ENCODE assay signal across 17 cellular contexts in genomic region chr19:16860118-16860517, GRCh38. TPM values are rescaled to one million over a fixed set of nuclear protein-coding genes. Genes with fewer than 3 reads are reported as not detected.
DNase-seq lines count a peak whose midpoint lies in the region; FAIRE-seq and TF ChIP-seq lines count a peak whose summit lies in the region.
"Had no signal": no experiment of that assay in that cellular context is flagged by ENCODE, and none has a peak within 500 bp of the region (broad histone marks: within the 10 kb centered on the region; RNA-seq: fewer than 3 reads in every experiment).

No MANE protein-coding gene starts in this region.

- H3K18ac ChIP-seq in H9 (ENCODE audit: insufficient read length, low read depth, low read length): no peak overlapping the region

- H3K56ac ChIP-seq in H9 (ENCODE audit: insufficient read length, low read depth, low read length): no peak overlapping the region

- H2AK5ac ChIP-seq in H9 (ENCODE audit: insufficient read length, low read length): no peak overlapping the region

- no peaks in the 10 kb centered on the region for H3K9me3 Mint-ChIP-seq in H9
- no peaks in the 10 kb centered on the region for H3K9me3 Mint-ChIP-seq in nephron progenitor cell
- H3K9me3 Mint-ChIP-seq: GM23338 had no signal

- H2BK15ac ChIP-seq in H9 (ENCODE audit: low read depth, low read length): no peak overlapping the region

- H3K27ac Mint-ChIP-seq in H9 (peak overlapping the region in 2 of 3 experiments; percentile 79 to 90; a peak in 4 of 7 replicates), nephron progenitor cell (peak overlapping the region; percentile 46)

- no peak overlapping the region for H3K4me2 ChIP-seq in H9 (ENCODE audit: insufficient read depth, insufficient read length, low read length)
- H3K4me2 ChIP-seq: BLaER1 treated with 17β-estradiol and CSF1 and Interleukin-3, amounts not matched to agents 10 nM and 100 nM; GM23338 had no signal

- H3K4me1 Mint-ChIP-seq in H9 (no peaks in the 10 kb centered on the region), nephron progenitor cell (peaks cover 8% of the 10 kb centered on the region)
- H3K4me1 Mint-ChIP-seq: GM23338 had no signal

- H3K79me1 ChIP-seq in H9 (ENCODE audit: insufficient read depth, low read depth, low read length, poor library complexity, severe bottlenecking): no peaks in the 10 kb centered on the region

- DNase-seq in AG10803 (ENCODE audit: low read depth): peak; percentile 38
- no peak for DNase-seq in H9
- no peak for DNase-seq in bronchial epithelial cell (ENCODE audit: low read depth)
- DNase-seq in nephron progenitor cell: no peak
- no peak for DNase-seq in hippocampal formation (lab: John Stamatoyannopoulos, UW)
- DNase-seq in NCI-H446 (lab: John Stamatoyannopoulos, UW): no peak
- no peak for DNase-seq in kidney
- no peak for DNase-seq in activated CD8-positive, alpha-beta memory T cell treated with anti-CD3 and anti-CD28 coated beads, Interleukin-2, amount 50 U/mL, for 4 hours
- DNase-seq: NCI-H146, NCI-H446 treated with DMSO at 0.1 percent for 48 hours, NCI-H774, SHP77 treated with DMSO at 0.1 percent for 48 hours had no signal

- H3K27me3 Mint-ChIP-seq in H9 (ENCODE audit: low read depth) (no peaks in the 10 kb centered on the region), nephron progenitor cell (ENCODE audit: low read depth, poor library complexity) (no peaks in the 10 kb centered on the region)

- no peak overlapping the region for H4K8ac ChIP-seq in H9 (replicated peaks; ENCODE audit: insufficient read length, low read depth, low read length)

- no peak overlapping the region for H3K4me3 Mint-ChIP-seq in H9
- H3K4me3 Mint-ChIP-seq in nephron progenitor cell: no peak overlapping the region
- H3K4me3 Mint-ChIP-seq: GM23338 had no signal

- H3K9ac ChIP-seq in H9 (ENCODE audit: extremely low read depth, insufficient read length, low read length): no peak overlapping the region
- H3K9ac ChIP-seq in kidney (ENCODE audit: low read length in 2 of 2): no peak overlapping the region
- H3K9ac ChIP-seq: BLaER1 treated with 17β-estradiol and CSF1 and Interleukin-3, amounts not matched to agents 10 nM and 100 nM had no signal

- no peaks in the 10 kb centered on the region for H3K79me2 ChIP-seq in H9 (ENCODE audit: insufficient read depth, low read length)

- H3K27ac ChIP-seq in H9 (ENCODE audit: insufficient read length, low read depth, low read length) (no peak overlapping the region), kidney (ENCODE audit: low read depth in 2 of 2, low read length in 2 of 2) (no peak overlapping the region)
- H3K27ac ChIP-seq: HL-60 had no signal

- H3K36me3 Mint-ChIP-seq in H9 (ENCODE audit: insufficient read depth in 1 of 3, low read depth in 3 of 3): peaks cover 17 to 53% (median 48%) of the 10 kb centered on the region in 3 experiments; a peak in 6 of 7 replicates
- H3K36me3 Mint-ChIP-seq in nephron progenitor cell (ENCODE audit: low read depth): peaks cover 49% of the 10 kb centered on the region

- no peak overlapping the region for H4K91ac ChIP-seq in H9 (ENCODE audit: insufficient read length, low read depth, low read length)

- no CpG with 5 or more reads among the region's 20 CpGs for WGBS in H9 (ENCODE audit: extremely low coverage, insufficient read length, low lambda C conversion rate)

- FAIRE-seq in bronchial epithelial cell (lab: Jason Lieb, UNC): peak; percentile 68
- FAIRE-seq in kidney (lab: Jason Lieb, UNC): no peak
- FAIRE-seq: G401.6 had no signal

- H3K36me3 ChIP-seq in bronchial epithelial cell (ENCODE audit: control insufficient read depth, insufficient read depth, low read length) (peaks cover 25% of the 10 kb centered on the region), kidney (ENCODE audit: control insufficient read depth in 1 of 2, insufficient read depth in 2 of 2, low read length in 2 of 2) (peaks cover 15 to 16% of the 10 kb centered on the region in 2 donors)

- no peaks in the 10 kb centered on the region for H3K27me3 ChIP-seq in H9 (ENCODE audit: insufficient read depth, low read length)
- no peaks in the 10 kb centered on the region for H3K27me3 ChIP-seq in bronchial epithelial cell (ENCODE audit: control insufficient read depth, insufficient read depth, low read length)
- H3K27me3 ChIP-seq: BLaER1 treated with 17β-estradiol and CSF1 and Interleukin-3, amounts not matched to agents 10 nM and 100 nM had no signal

- H2AFZ ChIP-seq in H9 (ENCODE audit: low read length): no peak overlapping the region
- H2AFZ ChIP-seq: GM23338 had no signal

- H2BK12ac ChIP-seq in H9 (ENCODE audit: insufficient read length, low read depth, low read length): no peak overlapping the region

- H3K4me1 ChIP-seq in H9 (ENCODE audit: insufficient read depth, low read length) (no peaks in the 10 kb centered on the region), kidney (ENCODE audit: control insufficient read depth in 1 of 2, insufficient read depth in 1 of 2, low read depth in 1 of 2, low read length in 2 of 2) (no peaks in the 10 kb centered on the region)

- H3K4ac ChIP-seq in H9 (ENCODE audit: low read depth, low read length): no peak overlapping the region

- H3T11ph ChIP-seq in H9 (ENCODE audit: low read length): no peak overlapping the region

- H3K4me3 ChIP-seq in AG10803 (ENCODE audit: low read length) (no peak overlapping the region), bronchial epithelial cell (ENCODE audit: low read depth, low read length) (no peak overlapping the region), kidney (ENCODE audit: low read length in 2 of 2) (no peak overlapping the region)
- H3K4me3 ChIP-seq: BLaER1 treated with 17β-estradiol and CSF1 and Interleukin-3, amounts not matched to agents 10 nM and 100 nM; GM23338 had no signal

- no peak overlapping the region for H3K14ac ChIP-seq in H9 (ENCODE audit: insufficient read depth, low read length)

- TF ChIP-seq CTCF in AG10803 (conservative IDR thresholded peaks at IDR 0.05; ENCODE audit: low read length) (no peak), H9 (conservative IDR thresholded peaks at IDR 0.05) (no peak), bronchial epithelial cell (IDR thresholded peaks at IDR 0.05; ENCODE audit: insufficient read depth, low read length, severe bottlenecking) (no peak), nephron progenitor cell (IDR thresholded peaks at IDR 0.05) (no peak), kidney (IDR thresholded peaks at IDR 0.05; ENCODE audit: borderline replicate concordance, extremely low read depth, insufficient read depth) (no peak)

- H2BK5ac ChIP-seq in H9 (ENCODE audit: insufficient read length, low read length): no peak overlapping the region

- no peak overlapping the region for H2BK20ac ChIP-seq in H9 (ENCODE audit: low read depth, low read length, poor library complexity, severe bottlenecking)

- intact Hi-C loops in kidney (cut with DNase I): no loop called here

- no peak overlapping the region for H4K5ac ChIP-seq in H9 (ENCODE audit: insufficient read length, low read depth, low read length)

- H3K23me2 ChIP-seq in H9 (ENCODE audit: insufficient read length, low read depth, low read length, poor library complexity, severe bottlenecking): no peaks in the 10 kb centered on the region

- H2BK120ac ChIP-seq in H9 (ENCODE audit: low read depth, low read length, poor library complexity, severe bottlenecking): no peak overlapping the region

- no peak overlapping the region for H3K23ac ChIP-seq in H9 (ENCODE audit: insufficient read length, low read depth, low read length)

- no peaks in the 10 kb centered on the region for H4K20me1 ChIP-seq in H9 (ENCODE audit: control insufficient read depth, insufficient read depth, insufficient read length)

- H3K9me3 ChIP-seq in H9 (ENCODE audit: control insufficient read depth, low read depth, low read length): no peaks in the 10 kb centered on the region
- H3K9me3 ChIP-seq in kidney (ENCODE audit: control insufficient read depth in 1 of 2, low read length in 2 of 2): no peaks in the 10 kb centered on the region
- H3K9me3 ChIP-seq: BLaER1 treated with 17β-estradiol and CSF1 and Interleukin-3, amounts not matched to agents 10 nM and 100 nM had no signal

RNA-seq across cellular contexts. Expression of gene F2RL3, which starts 28.7 kb away (rescaled TPM):
- not detected in 2 replicates for total RNA-seq in H9 (2021)
- under 0.01 TPM in 1 of 2 replicates, not detected in the other for total RNA-seq in bronchial epithelial cell
- 3.2 TPM for total RNA-seq in kidney
- polyA plus RNA-seq in kidney (ENCODE audit: insufficient read depth, low read depth, low replicate concordance): 1.4 TPM
- total RNA-seq: A673, GM23338 had no signal
- polyA plus RNA-seq: GM23338 had no signal

RNA-seq across cellular contexts. Expression of gene SIN3B, which starts 30.9 kb away (rescaled TPM):
- total RNA-seq in H9 (2021) (72.5 and 72.7 TPM in 2 replicates), bronchial epithelial cell (18.4 and 28.8 TPM in 2 replicates), kidney (62.0 TPM)
- 12.2 TPM for polyA plus RNA-seq in kidney (ENCODE audit: insufficient read depth, low read depth, low replicate concordance)
